8 cellular contexts compared by ENCODE assay signal in genomic region chr16:3878610-3879009, GRCh38. TPM values are rescaled to one million over a fixed set of nuclear protein-coding genes. Genes with fewer than 3 reads are reported as not detected.
DNase-seq lines count a peak whose midpoint lies in the region; ATAC-seq, FAIRE-seq and TF ChIP-seq lines count a peak whose summit lies in the region.

No MANE protein-coding gene starts in this region.

- peak overlapping the region; percentile 90 to 99 (median 92) for H3K27ac Mint-ChIP-seq in IgD-negative memory B cell

- H3K4me3 ChIP-seq in AG10803 (ENCODE audit: low read length) (peak overlapping the region; percentile 92), GM12878 (peak overlapping the region; percentile 80), mucosa of rectum (ENCODE audit: low read length in 2 of 2) (peak overlapping the region; percentile 81 to 85)

- intact Hi-C loops in GM12878 (cut with micrococcal nuclease; ENCODE audit: unreplicated experiment), result loop anchor here (2.0 to 5.0 kb wide), 3 partner anchors 91 to 374 kb away; no protein-coding TSS in a partner anchor

- POLR2A ChIA-PET in GM12878 (lab: Charles Lee), result interaction anchor here (1.0 to 3.5 kb wide), 11 partner anchors 8 to 95 kb away, joined by 3 to 22 read pairs (median 4); no protein-coding TSS in a partner anchor

- H3K27me3 Mint-ChIP-seq in IgD-negative memory B cell, result peaks cover 4% of the 10 kb centered on the region

- H4K20me1 ChIP-seq in GM12878 (ENCODE audit: control insufficient read depth, insufficient read depth), result peaks cover 14% of the 10 kb centered on the region

- H3K4me1 Mint-ChIP-seq in IgD-negative memory B cell, result peaks cover 47 to 57% (median 51%) of the 10 kb centered on the region in 3 donors

- no peak for TF ChIP-seq CTCF in AG10803 (conservative IDR thresholded peaks at IDR 0.05; ENCODE audit: low read length)
- TF ChIP-seq CTCF in GM12878 (IDR thresholded peaks at IDR 0.05 in 2 of 3, conservative IDR thresholded peaks at IDR 0.05 in 1 of 3; ENCODE audit: control insufficient read depth in 2 of 3, extremely low read depth in 1 of 3, insufficient read depth in 1 of 3, low read depth in 3 of 3, low read length in 3 of 3), result no peak

- H3K4me2 ChIP-seq in GM12878 (ENCODE audit: control insufficient read depth, insufficient read depth), result peak overlapping the region; percentile 78

- peak; percentile 38 for DNase-seq in AG10803 (ENCODE audit: low read depth)
- DNase-seq in GM12878 (ENCODE audit: low read depth, low spot score), result no peak
- no peak for DNase-seq in HPDE6-E6E7 (ENCODE audit: extremely low spot score)

- TF ChIP-seq POLR2A in GM12878 (IDR thresholded peaks at IDR 0.05; ENCODE audit: low read depth, low read length), result no peak

- H3K27me3 ChIP-seq in GM12878 (replicated peaks in 1 of 2; ENCODE audit: control insufficient read depth in 2 of 2, insufficient read depth in 2 of 2, low read length in 1 of 2) (no peaks in the 10 kb centered on the region), mucosa of rectum (ENCODE audit: control insufficient read depth in 2 of 2, insufficient read depth in 2 of 2, low read length in 2 of 2) (no peaks in the 10 kb centered on the region)

- in situ Hi-C loops in GM12878 (cut with MboI), result loop anchor here (5.0 kb wide), 1 partner anchor 186 kb away; no protein-coding TSS in a partner anchor

- H3K9me3 ChIP-seq in GM12878 (replicated peaks; ENCODE audit: control insufficient read depth, insufficient read depth, low read length), result no peaks in the 10 kb centered on the region
- no peaks in the 10 kb centered on the region for H3K9me3 ChIP-seq in mucosa of rectum (ENCODE audit: control insufficient read depth in 2 of 2, low read length in 2 of 2)

- FAIRE-seq in GM12878 (lab: Jason Lieb, UNC), result no peak

- TF ChIP-seq EP300 in GM12878 (IDR thresholded peaks at IDR 0.05; ENCODE audit: borderline replicate concordance in 1 of 2, control insufficient read depth in 1 of 2, low read depth in 2 of 2, low read length in 2 of 2), result no peak

- peaks cover 2% of the 10 kb centered on the region for H3K36me3 Mint-ChIP-seq in IgD-negative memory B cell

- no TSS peak for BruUV-seq in GM12878 (replicated peaks; lab: Mats Ljungman, UMichigan)

- H3K9me3 Mint-ChIP-seq in IgD-negative memory B cell, result no peaks in the 10 kb centered on the region

- SMC1A ChIA-PET in GM12878 (lab: Charles Lee; ENCODE audit: uncharacterized antibody, unreplicated experiment), result interaction anchor here (0.8 to 7.6 kb wide), 22 partner anchors 10 to 739 kb away, joined by 3 to 160 read pairs (median 4); partner anchors contain the start of gene TRAP1

- H3K9ac ChIP-seq in GM12878 (ENCODE audit: control insufficient read depth, insufficient read depth, low read length) (peak overlapping the region; percentile 62), mucosa of rectum (ENCODE audit: low read depth in 1 of 2, low read length in 2 of 2) (peak overlapping the region in 1 of 2 donors; percentile 71)

- H3K4me1 ChIP-seq in GM12878 (ENCODE audit: control insufficient read depth, insufficient read depth, low read length) (peaks cover 11% of the 10 kb centered on the region), mucosa of rectum (ENCODE audit: control insufficient read depth in 2 of 2, insufficient read depth in 2 of 2, low read length in 2 of 2) (peaks cover 24 to 31% of the 10 kb centered on the region in 2 donors)

- H3K4me3 Mint-ChIP-seq in IgD-negative memory B cell, result peak overlapping the region; percentile 87 to 98 (median 90)

- RAD21 ChIA-PET in GM12878 (lab: Charles Lee; ENCODE audit: unreplicated experiment), result interaction anchor here (0.6 to 7.1 kb wide), 19 partner anchors 10 to 253 kb away, joined by 3 to 49 read pairs (median 4); partner anchors contain the start of gene TRAP1

- H3K27ac ChIP-seq in GM12878 (ENCODE audit: control insufficient read depth, insufficient read depth) (peak overlapping the region; percentile 60; the same call in 1 of the 2 replicates), mucosa of rectum (ENCODE audit: low read depth in 2 of 2, low read length in 2 of 2) (no peak overlapping the region)

- CTCF ChIA-PET in GM12878 (lab: Yijun Ruan, JAX), result interaction anchor here (0.5 to 5.6 kb wide), 18 partner anchors 10 to 375 kb away, joined by 3 to 35 read pairs (median 6); no protein-coding TSS in a partner anchor

- 8% methylated on average over 8 of the region's 8 CpGs for WGBS in GM12878 (ENCODE audit: insufficient coverage, insufficient replicate concordance, low lambda C conversion rate, missing lambda C conversion rate)

- ATAC-seq in GM12878, result peak; percentile 32
- ATAC-seq in GM18858 (IDR thresholded peaks at IDR 0.05; ENCODE audit: unreplicated experiment), result no peak
- no peak for ATAC-seq in HG03469 (IDR thresholded peaks at IDR 0.05; ENCODE audit: unreplicated experiment)
- no peak for ATAC-seq in HG02642 (IDR thresholded peaks at IDR 0.05; ENCODE audit: poor library complexity, unreplicated experiment)

- H3K79me2 ChIP-seq in GM12878 (ENCODE audit: control insufficient read depth, insufficient read depth, low read length), result peaks cover 62% of the 10 kb centered on the region

- no peaks in the 10 kb centered on the region; a peak in 2 of 4 replicates for H3K36me3 ChIP-seq in GM12878 (ENCODE audit: control insufficient read depth in 2 of 2, insufficient read depth in 2 of 2, low read length in 1 of 2)
- peaks cover 0 to under 1% of the 10 kb centered on the region in 2 donors for H3K36me3 ChIP-seq in mucosa of rectum (ENCODE audit: control insufficient read depth in 2 of 2, insufficient read depth in 2 of 2, low read length in 2 of 2)

- no peak for TF ChIP-seq RAD21 in GM12878 (IDR thresholded peaks at IDR 0.05; ENCODE audit: insufficient read depth, low read depth, low read length)

- no peak overlapping the region for H2AFZ ChIP-seq in GM12878 (ENCODE audit: control insufficient read depth, low read depth, low read length)

TF ChIP-seq in GM12878, 131 proteins besides CTCF, POLR2A, EP300 and RAD21:
- TF ChIP-seq ZNF217 (IDR thresholded peaks at IDR 0.05), result 0 out of 2 replicates have a peak, but pooled peaks have one; percentile 26
- peak; percentile 38; the same call in 1 of the 2 replicates for TF ChIP-seq SPI1 (IDR thresholded peaks at IDR 0.05; ENCODE audit: borderline replicate concordance, insufficient read depth, low read depth, low read length)
- TF ChIP-seq ZNF24 (IDR thresholded peaks at IDR 0.05), result 0 out of 2 replicates have a peak, but pooled peaks have one; percentile 28
- TF ChIP-seq, protein P1, sequence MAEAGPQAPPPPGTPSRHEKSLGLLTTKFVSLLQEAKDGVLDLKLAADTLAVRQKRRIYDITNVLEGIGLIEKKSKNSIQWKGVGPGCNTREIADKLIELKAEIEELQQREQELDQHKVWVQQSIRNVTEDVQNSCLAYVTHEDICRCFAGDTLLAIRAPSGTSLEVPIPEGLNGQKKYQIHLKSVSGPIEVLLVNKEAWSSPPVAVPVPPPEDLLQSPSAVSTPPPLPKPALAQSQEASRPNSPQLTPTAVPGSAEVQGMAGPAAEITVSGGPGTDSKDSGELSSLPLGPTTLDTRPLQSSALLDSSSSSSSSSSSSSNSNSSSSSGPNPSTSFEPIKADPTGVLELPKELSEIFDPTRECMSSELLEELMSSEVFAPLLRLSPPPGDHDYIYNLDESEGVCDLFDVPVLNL (IDR thresholded peaks at IDR 0.05; ENCODE audit: low read depth, low read length), result no peak
- 0 out of 2 replicates have a peak, but pooled peaks have one; percentile 20 for TF ChIP-seq MTA2 (IDR thresholded peaks at IDR 0.05; ENCODE audit: low read depth)
- TF ChIP-seq SIX5 (IDR thresholded peaks at IDR 0.05; ENCODE audit: low read depth, low read length, severe bottlenecking), result no peak
- no peak for TF ChIP-seq FOS (IDR thresholded peaks at IDR 0.05; ENCODE audit: borderline replicate concordance, extremely low read depth, insufficient read length)
- peak; percentile 46; the same call in 1 of the 2 replicates for TF ChIP-seq NKRF (conservative IDR thresholded peaks at IDR 0.05)

RNA-seq across cellular contexts. Expression of gene CREBBP, which starts 1.9 kb away (rescaled TPM):
- polyA plus RNA-seq in IgD-negative memory B cell (18.5 TPM), GM12878 (2011; rRNA removed) (2.9 and 5.0 TPM in 2 replicates), GM12878 (2014; fragmentation: Illumina TruSeq; extraction: Trizol) (13.9 and 19.4 TPM in 2 replicates), GM12878 (2014; fragmentation: Nextera tagmentation; extraction: Ambion mirVana) (1 to 10 TPM; 3.4 to 3.8 TPM), GM12878 (2014; rRNA removed) (14.1 and 16.9 TPM in 2 replicates), GM12878 (2016; fragmentation: Nextera tagmentation; extraction: Ambion mirVana) (1 to 10 TPM; 6.6 to 8.3 TPM)
- total RNA-seq in GM12878 (2013; cell fraction: nucleolus; rRNA removed), result 81.9 and 88.7 TPM in 2 replicates
- total RNA-seq in GM12878 (2014; rRNA removed) (9.8 and 11.2 TPM in 2 replicates), GM12878 (2014; rRNA removed; fragmentation: Illumina TruSeq; extraction: Trizol) (7.5 and 8.7 TPM in 2 replicates), GM12878 (2021) (26.7 and 32.7 TPM in 2 replicates)
- polyA plus RNA-seq in GM12878 (2011; ENCODE audit: low read depth), result 8.6 TPM
- 4.2 and 6.9 TPM in 2 replicates for polyA plus RNA-seq in GM12878 (2011; cell fraction: cytosol; rRNA removed)
- 16.3 and 21.2 TPM in 2 replicates for polyA plus RNA-seq in GM12878 (2011; cell fraction: nucleus; rRNA removed)
- polyA plus RNA-seq in GM12878 (2012), result 15.3 and 22.5 TPM in 2 replicates
- polyA minus RNA-seq in GM12878 (2011; rRNA and poly(A)+ RNA removed), result 19.5 and 29.1 TPM in 2 replicates
- polyA minus RNA-seq in GM12878 (2011; cell fraction: cytosol; rRNA and poly(A)+ RNA removed), result 15.9 and 16.2 TPM in 2 replicates
- 23.0 and 57.8 TPM in 2 replicates for polyA minus RNA-seq in GM12878 (2011; cell fraction: nucleus; rRNA and poly(A)+ RNA removed)
